ENCODE assay signal across 1 cellular context in genomic region chr2:201451330-201452057, GRCh38.
A peak's percentile ranks its signal among the peaks of the same experiment; 100 is the strongest.
TF ChIP-seq lines count a peak whose summit lies in the region.

Gene STRADB (plus strand): TSS chr2:201451740. CDS start chr2:201454841, 3,101 bp downstream.
A gene with protein sequence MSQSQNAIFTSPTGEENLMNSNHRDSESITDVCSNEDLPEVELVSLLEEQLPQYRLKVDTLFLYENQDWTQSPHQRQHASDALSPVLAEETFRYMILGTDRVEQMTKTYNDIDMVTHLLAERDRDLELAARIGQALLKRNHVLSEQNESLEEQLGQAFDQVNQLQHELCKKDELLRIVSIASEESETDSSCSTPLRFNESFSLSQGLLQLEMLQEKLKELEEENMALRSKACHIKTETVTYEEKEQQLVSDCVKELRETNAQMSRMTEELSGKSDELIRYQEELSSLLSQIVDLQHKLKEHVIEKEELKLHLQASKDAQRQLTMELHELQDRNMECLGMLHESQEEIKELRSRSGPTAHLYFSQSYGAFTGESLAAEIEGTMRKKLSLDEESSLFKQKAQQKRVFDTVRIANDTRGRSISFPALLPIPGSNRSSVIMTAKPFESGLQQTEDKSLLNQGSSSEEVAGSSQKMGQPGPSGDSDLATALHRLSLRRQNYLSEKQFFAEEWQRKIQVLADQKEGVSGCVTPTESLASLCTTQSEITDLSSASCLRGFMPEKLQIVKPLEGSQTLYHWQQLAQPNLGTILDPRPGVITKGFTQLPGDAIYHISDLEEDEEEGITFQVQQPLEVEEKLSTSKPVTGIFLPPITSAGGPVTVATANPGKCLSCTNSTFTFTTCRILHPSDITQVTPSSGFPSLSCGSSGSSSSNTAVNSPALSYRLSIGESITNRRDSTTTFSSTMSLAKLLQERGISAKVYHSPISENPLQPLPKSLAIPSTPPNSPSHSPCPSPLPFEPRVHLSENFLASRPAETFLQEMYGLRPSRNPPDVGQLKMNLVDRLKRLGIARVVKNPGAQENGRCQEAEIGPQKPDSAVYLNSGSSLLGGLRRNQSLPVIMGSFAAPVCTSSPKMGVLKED (minus strand): TSS chr2:201451458. CDS start chr2:201420507, 30,951 bp downstream.

TF ChIP-seq in GM23338, 12 proteins besides CTCF, POLR2A, EP300 and RAD21 (continued from another document):
- TF ChIP-seq ZNF462 (CRISPR knock-in tag; IDR thresholded peaks at IDR 0.05) = no peak
- TF ChIP-seq NANOG (IDR thresholded peaks at IDR 0.05; ENCODE audit: borderline replicate concordance) = no peak
- TF ChIP-seq STAT1 (IDR thresholded peaks at IDR 0.05; ENCODE audit: unreplicated experiment) = no peak
- TF ChIP-seq CREB1 (CRISPR knock-in tag; IDR thresholded peaks at IDR 0.05; ENCODE audit: low read depth) = peak; percentile 97
- no peak for TF ChIP-seq ZNF331 (CRISPR knock-in tag; IDR thresholded peaks at IDR 0.05; ENCODE audit: low read depth)
- TF ChIP-seq EZH2phosphoT487 (IDR thresholded peaks at IDR 0.05; ENCODE audit: unreplicated experiment) = no peak
- no peak for TF ChIP-seq EZH2 (IDR thresholded peaks at IDR 0.05; ENCODE audit: low read depth, unreplicated experiment)
- peak; percentile 84 for TF ChIP-seq POLR2AphosphoS5 (IDR thresholded peaks at IDR 0.05; ENCODE audit: low read depth)
- peak; percentile 96 for TF ChIP-seq ETS1 (IDR thresholded peaks at IDR 0.05)
- TF ChIP-seq JUNB (IDR thresholded peaks at IDR 0.05; ENCODE audit: unreplicated experiment) = no peak
- TF ChIP-seq, protein P1, sequence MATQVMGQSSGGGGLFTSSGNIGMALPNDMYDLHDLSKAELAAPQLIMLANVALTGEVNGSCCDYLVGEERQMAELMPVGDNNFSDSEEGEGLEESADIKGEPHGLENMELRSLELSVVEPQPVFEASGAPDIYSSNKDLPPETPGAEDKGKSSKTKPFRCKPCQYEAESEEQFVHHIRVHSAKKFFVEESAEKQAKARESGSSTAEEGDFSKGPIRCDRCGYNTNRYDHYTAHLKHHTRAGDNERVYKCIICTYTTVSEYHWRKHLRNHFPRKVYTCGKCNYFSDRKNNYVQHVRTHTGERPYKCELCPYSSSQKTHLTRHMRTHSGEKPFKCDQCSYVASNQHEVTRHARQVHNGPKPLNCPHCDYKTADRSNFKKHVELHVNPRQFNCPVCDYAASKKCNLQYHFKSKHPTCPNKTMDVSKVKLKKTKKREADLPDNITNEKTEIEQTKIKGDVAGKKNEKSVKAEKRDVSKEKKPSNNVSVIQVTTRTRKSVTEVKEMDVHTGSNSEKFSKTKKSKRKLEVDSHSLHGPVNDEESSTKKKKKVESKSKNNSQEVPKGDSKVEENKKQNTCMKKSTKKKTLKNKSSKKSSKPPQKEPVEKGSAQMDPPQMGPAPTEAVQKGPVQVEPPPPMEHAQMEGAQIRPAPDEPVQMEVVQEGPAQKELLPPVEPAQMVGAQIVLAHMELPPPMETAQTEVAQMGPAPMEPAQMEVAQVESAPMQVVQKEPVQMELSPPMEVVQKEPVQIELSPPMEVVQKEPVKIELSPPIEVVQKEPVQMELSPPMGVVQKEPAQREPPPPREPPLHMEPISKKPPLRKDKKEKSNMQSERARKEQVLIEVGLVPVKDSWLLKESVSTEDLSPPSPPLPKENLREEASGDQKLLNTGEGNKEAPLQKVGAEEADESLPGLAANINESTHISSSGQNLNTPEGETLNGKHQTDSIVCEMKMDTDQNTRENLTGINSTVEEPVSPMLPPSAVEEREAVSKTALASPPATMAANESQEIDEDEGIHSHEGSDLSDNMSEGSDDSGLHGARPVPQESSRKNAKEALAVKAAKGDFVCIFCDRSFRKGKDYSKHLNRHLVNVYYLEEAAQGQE (IDR thresholded peaks at IDR 0.05; ENCODE audit: unreplicated experiment) = no peak
TF ChIP-seq in GM23338: peak in this region for 3.
